1 cellular context compared by ENCODE assay signal in the genomic region with DNA sequence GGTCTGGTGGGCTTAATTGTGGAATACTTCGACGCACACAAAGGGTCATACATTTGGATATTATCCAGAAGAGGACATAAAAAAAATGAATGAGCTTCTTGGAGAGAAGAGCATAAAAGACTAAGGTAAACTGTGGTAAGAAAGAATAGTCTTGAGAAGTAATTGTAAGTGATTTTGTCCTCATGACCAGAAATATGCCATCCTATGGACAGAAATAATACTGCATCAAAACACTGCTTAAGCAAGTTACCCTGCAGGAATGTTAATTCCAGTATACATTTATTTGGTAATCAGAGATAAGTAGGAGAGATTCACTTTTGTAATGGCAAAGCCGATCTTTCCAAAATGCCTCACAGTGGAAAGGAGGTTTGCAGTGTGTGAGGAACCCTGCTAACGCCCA.
TF ChIP-seq lines count a peak whose summit lies in the region.

No MANE protein-coding gene starts in this region.

TF ChIP-seq in HepG2, 621 proteins besides CTCF, POLR2A, EP300 and RAD21 (continued from another document):
- no peak for TF ChIP-seq SMAD1 (CRISPR knock-in tag; IDR thresholded peaks at IDR 0.05; ENCODE audit: borderline replicate concordance, low read depth)
- no peak for TF ChIP-seq ZNF644 (CRISPR knock-in tag; IDR thresholded peaks at IDR 0.05; ENCODE audit: low read depth)
- TF ChIP-seq, protein P1, sequence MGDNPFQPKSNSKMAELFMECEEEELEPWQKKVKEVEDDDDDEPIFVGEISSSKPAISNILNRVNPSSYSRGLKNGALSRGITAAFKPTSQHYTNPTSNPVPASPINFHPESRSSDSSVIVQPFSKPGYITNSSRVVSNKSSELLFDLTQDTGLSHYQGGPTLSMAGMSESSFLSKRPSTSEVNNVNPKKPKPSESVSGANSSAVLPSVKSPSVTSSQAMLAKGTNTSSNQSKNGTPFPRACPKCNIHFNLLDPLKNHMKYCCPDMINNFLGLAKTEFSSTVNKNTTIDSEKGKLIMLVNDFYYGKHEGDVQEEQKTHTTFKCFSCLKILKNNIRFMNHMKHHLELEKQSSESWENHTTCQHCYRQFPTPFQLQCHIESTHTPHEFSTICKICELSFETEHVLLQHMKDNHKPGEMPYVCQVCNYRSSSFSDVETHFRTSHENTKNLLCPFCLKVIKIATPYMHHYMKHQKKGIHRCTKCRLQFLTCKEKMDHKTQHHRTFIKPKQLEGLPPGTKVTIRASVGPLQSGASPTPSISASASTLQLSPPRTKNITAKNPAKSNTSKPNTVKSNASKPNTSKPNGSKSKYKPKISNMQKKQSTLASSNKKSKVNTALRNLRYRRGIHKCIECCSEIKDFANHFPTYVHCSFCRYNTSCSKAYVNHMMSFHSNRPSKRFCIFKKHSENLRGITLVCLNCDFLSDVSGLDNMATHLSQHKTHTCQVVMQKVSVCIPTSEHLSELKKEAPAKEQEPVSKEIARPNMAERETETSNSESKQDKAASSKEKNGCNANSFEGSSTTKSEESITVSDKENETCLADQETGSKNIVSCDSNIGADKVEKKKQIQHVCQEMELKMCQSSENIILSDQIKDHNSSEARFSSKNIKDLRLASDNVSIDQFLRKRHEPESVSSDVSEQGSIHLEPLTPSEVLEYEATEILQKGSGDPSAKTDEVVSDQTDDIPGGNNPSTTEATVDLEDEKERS (CRISPR knock-in tag; IDR thresholded peaks at IDR 0.05): no peak
- no peak for TF ChIP-seq CBX5 (CRISPR knock-in tag; IDR thresholded peaks at IDR 0.05; ENCODE audit: borderline replicate concordance)
- no peak for TF ChIP-seq ZC3H4 (CRISPR knock-in tag; IDR thresholded peaks at IDR 0.05; ENCODE audit: borderline replicate concordance)
- TF ChIP-seq CENPT (CRISPR knock-in tag; IDR thresholded peaks at IDR 0.05; ENCODE audit: low read depth): no peak
